Comparison of ENCODE assay signal across 8 cellular contexts in genomic region chr11:2992234-2992999, GRCh38. TPM values are rescaled to one million over a fixed set of nuclear protein-coding genes. Genes with fewer than 3 reads are reported as not detected.
DNase-seq lines count a peak whose midpoint lies in the region; ATAC-seq and TF ChIP-seq lines count a peak whose summit lies in the region.

Gene NAP1L4, minus strand, starts transcription at chr11:2992329. Its CDS starts 13,109 bp downstream, at chr11:2979220.

- POLR2A ChIA-PET in activated CD8-positive, alpha-beta memory T cell treated with anti-CD3 and anti-CD28 coated beads for 36 hours (lab: Charles Lee): interaction anchor here (0.6 to 1.0 kb wide), 5 partner anchors 11 to 65 kb away, joined by 3 to 4 read pairs (median 3); partner anchors contain the start of gene CARS1

- DNase-seq in CMK (ENCODE audit: low read depth) (peak; percentile 81), GM20000 (ENCODE audit: low spot score) (peak; percentile 99), HT-29 (ENCODE audit: low spot score) (peak; percentile 99), NOMO-1 (lab: John Stamatoyannopoulos, UW; ENCODE audit: unreplicated experiment in 2 of 2) (peak; percentile 97 to 98), memory B cell (ENCODE audit: low spot score in 2 of 2) (peak; percentile 90 to 93)
- peak; percentile 92 to 94 (median 93) for DNase-seq in effector memory CD8-positive, alpha-beta T cell
- peak; percentile 89 for DNase-seq in stimulated activated CD8-positive, alpha-beta memory T cell treated with anti-CD3 and anti-CD28 coated beads, Interleukin-12 subunit alpha, Interleukin-12 subunit beta, amount 100 ng/mL, for 24 hours (ENCODE audit: extremely low read depth)

- peak within 1 kb of the TSS; percentile 94 to 98 for H3K4me3 Mint-ChIP-seq in effector memory CD8-positive, alpha-beta T cell
- peak within 1 kb of the TSS; percentile 95 for H3K4me3 Mint-ChIP-seq in memory B cell

- CTCF ChIA-PET in activated CD8-positive, alpha-beta memory T cell treated with anti-CD3 and anti-CD28 coated beads for 36 hours (lab: Charles Lee): interaction anchor here (1.7 kb wide), 1 partner anchor 22 kb away, joined by 9 read pairs; no protein-coding TSS in a partner anchor

- H3K9me3 Mint-ChIP-seq in effector memory CD8-positive, alpha-beta T cell: no peaks in the 10 kb centered on the region
- H3K9me3 Mint-ChIP-seq in memory B cell: no peaks in the 10 kb centered on the region

- peak; percentile 87 for ATAC-seq in effector memory CD8-positive, alpha-beta T cell (replicated peaks)
- peak; percentile 90 for ATAC-seq in memory B cell (ENCODE audit: low read depth)

- peaks cover 25% of the 10 kb centered on the region for H3K36me3 Mint-ChIP-seq in effector memory CD8-positive, alpha-beta T cell (ENCODE audit: insufficient read depth)
- H3K36me3 Mint-ChIP-seq in memory B cell: peaks cover 3% of the 10 kb centered on the region

- TF ChIP-seq CTCF in GM20000 (IDR thresholded peaks at IDR 0.05; ENCODE audit: extremely low read depth, missing control alignments): no peak

- H3K27ac Mint-ChIP-seq in effector memory CD8-positive, alpha-beta T cell: peak within 1 kb of the TSS; percentile 94 to 98
- H3K27ac Mint-ChIP-seq in memory B cell: peak within 1 kb of the TSS; percentile 95

- H3K4me1 Mint-ChIP-seq in effector memory CD8-positive, alpha-beta T cell (ENCODE audit: low read depth in 2 of 2): peaks cover 30 to 41% of the 10 kb centered on the region in 2 donors
- H3K4me1 Mint-ChIP-seq in memory B cell: peaks cover 28% of the 10 kb centered on the region

- H3K27me3 Mint-ChIP-seq in effector memory CD8-positive, alpha-beta T cell: no peaks in the 10 kb centered on the region
- H3K27me3 Mint-ChIP-seq in memory B cell: no peaks in the 10 kb centered on the region

RNA-seq across cellular contexts. Expression of gene NAP1L4, which starts in this region (rescaled TPM):
- 114 and 116 TPM in 2 replicates for total RNA-seq in HT-29 (2014; rRNA removed; shearing (Covaris generic))
- 100 to 1,000 TPM; 235 to 251 TPM for total RNA-seq in activated CD8-positive, alpha-beta memory T cell treated with anti-CD3 and anti-CD28 coated beads for 36 hours

Comparison
In these comparisons a context has a peak if more than half of its experiments do, and no peak if none do; other contexts are left out.
1. Peak in every context shown above with its lines: DNase-seq and ATAC-seq.